15 cellular contexts compared by ENCODE assay signal in the genomic region with DNA sequence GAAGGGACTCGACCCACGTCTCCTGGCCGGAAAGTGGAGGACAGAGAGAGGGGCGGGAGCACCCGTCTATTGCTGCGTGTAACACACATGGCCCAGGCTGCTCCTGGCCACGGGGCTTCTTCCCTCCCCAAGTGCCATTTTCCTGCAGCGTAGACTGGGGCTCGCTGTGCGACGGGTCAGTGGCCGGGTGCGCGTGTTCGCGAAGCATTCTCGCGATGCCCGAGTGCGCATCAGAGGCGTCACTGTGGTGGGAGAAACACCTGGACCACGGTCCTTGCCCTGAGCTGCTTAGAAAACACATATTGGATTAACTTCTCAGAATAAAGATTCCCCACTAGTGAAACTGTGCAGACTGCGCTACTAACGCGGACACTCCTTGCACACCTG.
DNase-seq lines count a peak whose midpoint lies in the region; ATAC-seq and TF ChIP-seq lines count a peak whose summit lies in the region.
"Had no signal": no experiment of that assay in that cellular context is flagged by ENCODE, and none has a peak within 500 bp of the region (broad histone marks: within the 10 kb centered on the region; RNA-seq: fewer than 3 reads in every experiment).

No MANE protein-coding gene starts in this region.

- no peak overlapping the region for H2BK20ac ChIP-seq in IMR-90 (ENCODE audit: low read depth, low read length)

- BruUV-seq in IMR-90 (replicated peaks; lab: Mats Ljungman, UMichigan): no TSS peak

- H4K8ac ChIP-seq in IMR-90 (ENCODE audit: low read depth in 2 of 2, low read length in 2 of 2) (no peak overlapping the region), neuronal stem cell (ENCODE audit: low read depth, low read length) (no peak overlapping the region)

- intact Hi-C loops in IMR-90 (cut with micrococcal nuclease): no loop called here
- intact Hi-C loops in activated CD8-positive, alpha-beta T cell treated with anti-CD3 and anti-CD28 coated beads for 36 hours (cut with micrococcal nuclease): no loop called here
- intact Hi-C loops in activated T-helper 1 cell treated with anti-CD3 and anti-CD28 coated beads, Interleukin-12 subunit alpha, Interleukin-12 subunit beta, Interleukin-2, Interleukin-4 antibody, amounts not matched to agents 30 ng/mL and 10 ng/mL and 1 ng/mL, durations not matched to agents 14 hours and 24 hours and 36 hours (cut with micrococcal nuclease): loop anchor here (10.0 kb wide), 1 partner anchor 288 kb away; no protein-coding TSS in a partner anchor

- H2BK5ac ChIP-seq in IMR-90 (ENCODE audit: low read depth, low read length, poor library complexity, severe bottlenecking) (no peak overlapping the region), neuronal stem cell (ENCODE audit: low read length) (no peak overlapping the region)

- H3K4me2 ChIP-seq in BLaER1 (peak overlapping the region; percentile 73), IMR-90 (ENCODE audit: low read depth, low read length) (no peak overlapping the region), neuronal stem cell (ENCODE audit: insufficient read depth, low read length, poor library complexity, severe bottlenecking) (no peak overlapping the region)

- H3K14ac ChIP-seq in IMR-90 (replicated peaks; ENCODE audit: low read depth, low read length) (no peak overlapping the region), neuronal stem cell (ENCODE audit: low read length) (no peak overlapping the region)

- H3K9me3 ChIP-seq in BLaER1: no peaks in the 10 kb centered on the region
- peaks cover 6% of the 10 kb centered on the region; the same call in 1 of the 2 replicates for H3K9me3 ChIP-seq in IMR-90 (ENCODE audit: control insufficient read depth, insufficient read depth, low read length)
- no peaks in the 10 kb centered on the region for H3K9me3 ChIP-seq in neuronal stem cell (replicated peaks in 1 of 2; ENCODE audit: control insufficient read depth in 2 of 2, insufficient read depth in 1 of 2, low read depth in 1 of 2, low read length in 2 of 2)
- no peaks in the 10 kb centered on the region for H3K9me3 ChIP-seq in suprapubic skin
- H3K9me3 ChIP-seq: HAP-1 had no signal

- H4K91ac ChIP-seq in IMR-90 (ENCODE audit: insufficient read depth, low read depth, low read length) (no peak overlapping the region), neuronal stem cell (ENCODE audit: low read depth, low read length, poor library complexity) (no peak overlapping the region)

- H3K4me3 ChIP-seq in BLaER1 (no peak overlapping the region), IMR-90 (ENCODE audit: insufficient read depth, low read depth, low read length) (no peak overlapping the region), neuronal stem cell (ENCODE audit: low read length in 2 of 2) (no peak overlapping the region), suprapubic skin (no peak overlapping the region)
- H3K4me3 ChIP-seq: HAP-1 had no signal

- no peak for TF ChIP-seq EP300 in suprapubic skin (IDR thresholded peaks at IDR 0.05)

- CTCF ChIA-PET in IMR-90 (lab: Yijun Ruan, JAX): no interaction called here
- CTCF ChIA-PET in activated CD8-positive, alpha-beta T cell treated with anti-CD3 and anti-CD28 coated beads for 36 hours (lab: Charles Lee): no interaction called here

- peaks cover 46% of the 10 kb centered on the region for H3K36me3 ChIP-seq in BLaER1
- no peaks in the 10 kb centered on the region; the same call in 1 of the 2 replicates for H3K36me3 ChIP-seq in IMR-90 (ENCODE audit: control insufficient read depth, insufficient read depth, low read length)
- peaks cover 5 to 11% of the 10 kb centered on the region in 2 donors for H3K36me3 ChIP-seq in neuronal stem cell (replicated peaks in 1 of 2; ENCODE audit: control insufficient read depth in 2 of 2, insufficient read depth in 2 of 2, low read length in 2 of 2)
- H3K36me3 ChIP-seq in suprapubic skin: peaks cover 8% of the 10 kb centered on the region
- H3K36me3 ChIP-seq: HAP-1 had no signal

- H3K9ac ChIP-seq in BLaER1 (no peak overlapping the region), IMR-90 (ENCODE audit: low read depth, low read length) (no peak overlapping the region), neuronal stem cell (ENCODE audit: low read depth, low read length, poor library complexity) (peak overlapping the region; percentile 47)

- H3K23ac ChIP-seq in IMR-90 (ENCODE audit: low read depth, low read length): no peak overlapping the region
- H3K23ac ChIP-seq in neuronal stem cell (ENCODE audit: low read depth, low read length, poor library complexity): no peak overlapping the region

- in situ Hi-C loops in IMR-90 (cut with MboI; ENCODE audit: low sequenced_read_pairs): no loop called here

- H3K56ac ChIP-seq in IMR-90 (ENCODE audit: extremely low read depth, insufficient read depth, low read length): no peak overlapping the region

- H3K4me1 Mint-ChIP-seq in activated CD8-positive, alpha-beta T cell treated with anti-CD3 and anti-CD28 coated beads for 36 hours (ENCODE audit: low read depth): no peaks in the 10 kb centered on the region
- H3K4me1 Mint-ChIP-seq in activated T-helper 1 cell treated with anti-CD3 and anti-CD28 coated beads, Interleukin-12 subunit alpha, Interleukin-12 subunit beta, Interleukin-2, Interleukin-4 antibody, amounts not matched to agents 30 ng/mL and 10 ng/mL and 1 ng/mL, durations not matched to agents 14 hours and 24 hours and 36 hours (ENCODE audit: low read depth): no peaks in the 10 kb centered on the region
- H3K4me1 Mint-ChIP-seq: B cell, CD14-positive monocyte had no signal

- POLR2A ChIA-PET in IMR-90 (lab: Charles Lee; ENCODE audit: unreplicated experiment): no interaction called here
- POLR2A ChIA-PET in activated CD8-positive, alpha-beta T cell treated with anti-CD3 and anti-CD28 coated beads for 36 hours (lab: Charles Lee): no interaction called here

- no peaks in the 10 kb centered on the region for H3K9me3 Mint-ChIP-seq in activated CD8-positive, alpha-beta T cell treated with anti-CD3 and anti-CD28 coated beads for 36 hours
- no peaks in the 10 kb centered on the region for H3K9me3 Mint-ChIP-seq in activated T-helper 1 cell treated with anti-CD3 and anti-CD28 coated beads, Interleukin-12 subunit alpha, Interleukin-12 subunit beta, Interleukin-2, Interleukin-4 antibody, amounts not matched to agents 30 ng/mL and 10 ng/mL and 1 ng/mL, durations not matched to agents 14 hours and 24 hours and 36 hours
- H3K9me3 Mint-ChIP-seq: CD8-positive, alpha-beta T cell had no signal

- no peaks in the 10 kb centered on the region for H3K79me1 ChIP-seq in IMR-90 (ENCODE audit: low read depth in 1 of 2, low read length in 2 of 2)
- peaks cover 6% of the 10 kb centered on the region for H3K79me1 ChIP-seq in neuronal stem cell (ENCODE audit: low read depth, low read length)

- dilution Hi-C loops in IMR-90 (cut with HindIII; ENCODE audit: low sequenced_read_pairs, unreplicated experiment): no loop called here

- no peak for TF ChIP-seq POLR2A in IMR-90 (IDR thresholded peaks at IDR 0.05; ENCODE audit: low read depth, low read length)
- no peak for TF ChIP-seq POLR2A in suprapubic skin (IDR thresholded peaks at IDR 0.05)

- ATAC-seq in IMR-90 (ENCODE audit: low read depth): no peak
- ATAC-seq in activated CD8-positive, alpha-beta T cell treated with anti-CD3 and anti-CD28 coated beads for 36 hours: no peak
- ATAC-seq: CD8-positive, alpha-beta T cell had no signal

- H3K18ac ChIP-seq in IMR-90 (ENCODE audit: low read depth, low read length) (no peak overlapping the region), neuronal stem cell (ENCODE audit: low read length) (peak overlapping the region; percentile 13)

- TF ChIP-seq RAD21 in IMR-90 (IDR thresholded peaks at IDR 0.05; ENCODE audit: low read length): no peak

- H2BK15ac ChIP-seq in IMR-90 (ENCODE audit: low read depth, low read length) (no peak overlapping the region), neuronal stem cell (ENCODE audit: low read length) (no peak overlapping the region)

- H3K27me3 Mint-ChIP-seq in activated CD8-positive, alpha-beta T cell treated with anti-CD3 and anti-CD28 coated beads for 36 hours: no peaks in the 10 kb centered on the region
- no peaks in the 10 kb centered on the region for H3K27me3 Mint-ChIP-seq in activated T-helper 1 cell treated with anti-CD3 and anti-CD28 coated beads, Interleukin-12 subunit alpha, Interleukin-12 subunit beta, Interleukin-2, Interleukin-4 antibody, amounts not matched to agents 30 ng/mL and 10 ng/mL and 1 ng/mL, durations not matched to agents 14 hours and 24 hours and 36 hours (ENCODE audit: insufficient read depth)
- H3K27me3 Mint-ChIP-seq: B cell had no signal

- peak overlapping the region; percentile 27 for H2BK12ac ChIP-seq in neuronal stem cell (ENCODE audit: low read length)

- H2BK120ac ChIP-seq in IMR-90 (ENCODE audit: low read depth, low read length) (no peak overlapping the region), neuronal stem cell (ENCODE audit: low read depth, low read length) (no peak overlapping the region)

- H4K20me1 ChIP-seq in BLaER1 (peaks cover 21% of the 10 kb centered on the region), IMR-90 (ENCODE audit: insufficient read depth, low read length) (no peaks in the 10 kb centered on the region)

- no peak overlapping the region for H2AK5ac ChIP-seq in IMR-90 (ENCODE audit: low read depth, low read length)
- peak overlapping the region; percentile 25 for H2AK5ac ChIP-seq in neuronal stem cell (ENCODE audit: low read depth, low read length)

- H2AFZ ChIP-seq in IMR-90 (replicated peaks; ENCODE audit: low read length, poor library complexity) (no peak overlapping the region), neuronal stem cell (ENCODE audit: low read length) (no peak overlapping the region)

- no peak overlapping the region for H3K4ac ChIP-seq in IMR-90 (ENCODE audit: low read depth, low read length)
- no peak overlapping the region for H3K4ac ChIP-seq in neuronal stem cell (ENCODE audit: low read length)

- H3K4me1 ChIP-seq in BLaER1: peaks cover 71% of the 10 kb centered on the region
- no peaks in the 10 kb centered on the region for H3K4me1 ChIP-seq in IMR-90 (ENCODE audit: control insufficient read depth, insufficient read depth, low read length)
- no peaks in the 10 kb centered on the region for H3K4me1 ChIP-seq in neuronal stem cell (ENCODE audit: control insufficient read depth in 2 of 2, insufficient read depth in 1 of 2, low read depth in 1 of 2, low read length in 2 of 2)
- peaks cover 12% of the 10 kb centered on the region for H3K4me1 ChIP-seq in suprapubic skin
- H3K4me1 ChIP-seq: HAP-1 had no signal

- H3K36me3 Mint-ChIP-seq in activated CD8-positive, alpha-beta T cell treated with anti-CD3 and anti-CD28 coated beads for 36 hours (ENCODE audit: low read depth): peaks cover 6% of the 10 kb centered on the region
- peaks cover 1% of the 10 kb centered on the region for H3K36me3 Mint-ChIP-seq in activated T-helper 1 cell treated with anti-CD3 and anti-CD28 coated beads, Interleukin-12 subunit alpha, Interleukin-12 subunit beta, Interleukin-2, Interleukin-4 antibody, amounts not matched to agents 30 ng/mL and 10 ng/mL and 1 ng/mL, durations not matched to agents 14 hours and 24 hours and 36 hours (ENCODE audit: low read depth)

- TF ChIP-seq CTCF in IMR-90 (conservative IDR thresholded peaks at IDR 0.05; ENCODE audit: low read depth, low read length) (no peak), suprapubic skin (IDR thresholded peaks at IDR 0.05) (no peak)
- TF ChIP-seq CTCF in activated CD8-positive, alpha-beta T cell treated with anti-CD3 and anti-CD28 coated beads for 36 hours (IDR thresholded peaks at IDR 0.05): no peak

- peak overlapping the region; percentile 52 for H2AK9ac ChIP-seq in IMR-90 (replicated peaks; ENCODE audit: low read depth, low read length, poor library complexity)

- peak overlapping the region; percentile 50 for H3K27ac ChIP-seq in BLaER1
- no peak overlapping the region for H3K27ac ChIP-seq in IMR-90 (ENCODE audit: insufficient read depth, low read length)
- H3K27ac ChIP-seq in neuronal stem cell (replicated peaks; ENCODE audit: low read length): no peak overlapping the region
- H3K27ac ChIP-seq in suprapubic skin: no peak overlapping the region

- no peak overlapping the region for H4K5ac ChIP-seq in IMR-90 (ENCODE audit: low read depth, low read length)

- no peak overlapping the region for H3K27ac Mint-ChIP-seq in activated CD8-positive, alpha-beta T cell treated with anti-CD3 and anti-CD28 coated beads for 36 hours
- no peak overlapping the region for H3K27ac Mint-ChIP-seq in activated T-helper 1 cell treated with anti-CD3 and anti-CD28 coated beads, Interleukin-12 subunit alpha, Interleukin-12 subunit beta, Interleukin-2, Interleukin-4 antibody, amounts not matched to agents 30 ng/mL and 10 ng/mL and 1 ng/mL, durations not matched to agents 14 hours and 24 hours and 36 hours
- H3K27ac Mint-ChIP-seq: B cell; CD14-positive monocyte; CD8-positive, alpha-beta T cell had no signal

- H3K27me3 ChIP-seq in BLaER1 (no peaks in the 10 kb centered on the region), IMR-90 (ENCODE audit: control insufficient read depth, insufficient read depth, low read length) (no peaks in the 10 kb centered on the region), neuronal stem cell (ENCODE audit: control insufficient read depth in 3 of 3, insufficient read depth in 3 of 3, low read depth in 1 of 3, low read length in 3 of 3) (no peaks in the 10 kb centered on the region), suprapubic skin (no peaks in the 10 kb centered on the region)

- 99% methylated on average over 15 of the region's 25 CpGs; no CpG with 5 or more reads in 1 of the 2 experiments for WGBS in IMR-90 (ENCODE audit: extremely low coverage in 2 of 2, insufficient read length in 1 of 2), 2 experiments
- WGBS in neuronal stem cell (ENCODE audit: extremely low coverage in 2 of 2, insufficient read length in 2 of 2, insufficient replicate concordance in 1 of 2), 2 donors: no CpG with 5 or more reads among the region's 25 CpGs
- WGBS in suprapubic skin: 98% methylated on average over 24 of the region's 25 CpGs

- 0 out of 2 replicates have a peak, but pooled peaks cover 3% of the 10 kb centered on the region for H3K9me1 ChIP-seq in IMR-90 (ENCODE audit: insufficient read depth, low read length)

- DNase-seq in IMR-90: no peak
- DNase-seq in neuronal stem cell (ENCODE audit: low spot score): no peak
- peak; percentile 24 to 66 for DNase-seq in suprapubic skin (ENCODE audit: low spot score in 2 of 2)
- no peak for DNase-seq in NCI-H2107 (lab: John Stamatoyannopoulos, UW)
- no peak for DNase-seq in activated CD8-positive, alpha-beta T cell treated with anti-CD3 and anti-CD28 coated beads for 36 hours
- DNase-seq in activated T-helper 1 cell treated with anti-CD3 and anti-CD28 coated beads, Interleukin-12 subunit alpha, Interleukin-12 subunit beta, Interleukin-2, Interleukin-4 antibody, amounts not matched to agents 30 ng/mL and 10 ng/mL and 1 ng/mL, durations not matched to agents 14 hours and 24 hours and 36 hours (ENCODE audit: low spot score): no peak
- DNase-seq: CD8-positive, alpha-beta T cell; COR-L47; DMS153; DMS79 treated with DMSO at 0.1 percent for 48 hours; EL had no signal

- no peak overlapping the region for H3K4me3 Mint-ChIP-seq in activated CD8-positive, alpha-beta T cell treated with anti-CD3 and anti-CD28 coated beads for 36 hours
- H3K4me3 Mint-ChIP-seq in activated T-helper 1 cell treated with anti-CD3 and anti-CD28 coated beads, Interleukin-12 subunit alpha, Interleukin-12 subunit beta, Interleukin-2, Interleukin-4 antibody, amounts not matched to agents 30 ng/mL and 10 ng/mL and 1 ng/mL, durations not matched to agents 14 hours and 24 hours and 36 hours: no peak overlapping the region
- H3K4me3 Mint-ChIP-seq: B cell; CD14-positive monocyte; CD8-positive, alpha-beta T cell had no signal

Comparison
In these comparisons a context has a peak if more than half of its experiments do, and no peak if none do; other contexts are left out.
1. DNase-seq: peak in suprapubic skin (2 of 2); none in IMR-90 (single experiment), neuronal stem cell (single experiment), NCI-H2107 (single experiment), activated CD8-positive, alpha-beta T cell treated with anti-CD3 and anti-CD28 coated beads for 36 hours (single experiment) and activated T-helper 1 cell treated with anti-CD3 and anti-CD28 coated beads, Interleukin-12 subunit alpha, Interleukin-12 subunit beta, Interleukin-2, Interleukin-4 antibody, amounts not matched to agents 30 ng/mL and 10 ng/mL and 1 ng/mL, durations not matched to agents 14 hours and 24 hours and 36 hours (single experiment).